Comparison of ENCODE assay signal across 1 cellular context in the genomic region with DNA sequence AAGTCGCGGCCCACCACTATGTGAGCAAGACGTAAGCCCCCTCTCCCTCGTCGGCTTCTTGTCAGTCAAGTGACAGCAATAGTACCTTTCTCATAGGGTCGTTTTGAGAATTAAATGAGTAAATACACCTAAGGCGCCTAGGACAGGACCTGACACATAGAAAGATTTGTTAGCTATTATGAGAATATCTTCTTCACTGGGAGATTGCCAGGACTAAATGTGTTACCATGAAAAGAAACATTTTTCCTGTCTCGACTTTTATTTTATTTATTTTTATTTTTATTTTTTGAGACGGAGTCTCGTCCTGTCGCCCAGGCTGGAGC.
TF ChIP-seq lines count a peak whose summit lies in the region.

No MANE protein-coding gene starts in this region.

TF ChIP-seq in GM12878, 131 proteins besides CTCF, POLR2A, EP300 and RAD21:
- TF ChIP-seq SREBF2 (IDR thresholded peaks at IDR 0.05; ENCODE audit: low read length) = no peak
- TF ChIP-seq NFXL1 (IDR thresholded peaks at IDR 0.05; ENCODE audit: borderline replicate concordance) = no peak
- TF ChIP-seq NFYA (IDR thresholded peaks at IDR 0.05; ENCODE audit: borderline replicate concordance, low read depth, low read length) = no peak
- TF ChIP-seq POU2F2 (IDR thresholded peaks at IDR 0.05; ENCODE audit: borderline replicate concordance, low read depth, low read length) = no peak
- no peak for TF ChIP-seq SUZ12 (IDR thresholded peaks at IDR 0.05; ENCODE audit: unreplicated experiment)
- no peak for TF ChIP-seq TCF3 (IDR thresholded peaks at IDR 0.05; ENCODE audit: borderline replicate concordance, insufficient read depth, low read depth, low read length)
- no peak for TF ChIP-seq IKZF1 (conservative IDR thresholded peaks at IDR 0.05)
- no peak for TF ChIP-seq ZBED1 (IDR thresholded peaks at IDR 0.05; ENCODE audit: borderline replicate concordance)
- TF ChIP-seq FOXM1 (IDR thresholded peaks at IDR 0.05; ENCODE audit: low read depth, low read length) = no peak
- no peak for TF ChIP-seq POLR2AphosphoS2 (IDR thresholded peaks at IDR 0.05; ENCODE audit: low read depth, low read length)
- TF ChIP-seq HDGF (IDR thresholded peaks at IDR 0.05) = no peak
- no peak for TF ChIP-seq JUND (IDR thresholded peaks at IDR 0.05; ENCODE audit: low read depth, low read length)
- no peak for TF ChIP-seq RBBP5 (conservative IDR thresholded peaks at IDR 0.05)
- no peak for TF ChIP-seq YBX1 (IDR thresholded peaks at IDR 0.05)
- no peak for TF ChIP-seq RFX5 (IDR thresholded peaks at IDR 0.05; ENCODE audit: low read depth, low read length)
- no peak for TF ChIP-seq CBFB (IDR thresholded peaks at IDR 0.05; ENCODE audit: low read depth)
- no peak for TF ChIP-seq HDAC6 (IDR thresholded peaks at IDR 0.05; ENCODE audit: unreplicated experiment)
- TF ChIP-seq ESRRA (IDR thresholded peaks at IDR 0.05; ENCODE audit: low read length) = no peak
- TF ChIP-seq, protein P1, sequence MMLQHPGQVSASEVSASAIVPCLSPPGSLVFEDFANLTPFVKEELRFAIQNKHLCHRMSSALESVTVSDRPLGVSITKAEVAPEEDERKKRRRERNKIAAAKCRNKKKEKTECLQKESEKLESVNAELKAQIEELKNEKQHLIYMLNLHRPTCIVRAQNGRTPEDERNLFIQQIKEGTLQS (IDR thresholded peaks at IDR 0.05; ENCODE audit: borderline replicate concordance, extremely low read depth, low read depth, low read length) = no peak
